8 cellular contexts compared by ENCODE assay signal in genomic region chr9:125238915-125239446, GRCh38. TPM values are rescaled to one million over a fixed set of nuclear protein-coding genes. Genes with fewer than 3 reads are reported as not detected.
DNase-seq lines count a peak whose midpoint lies in the region; TF ChIP-seq lines count a peak whose summit lies in the region.

No MANE protein-coding gene starts in this region.

- 0 out of 2 replicates have a peak overlapping the region, but pooled peaks have one; percentile 66 for H3K4me2 ChIP-seq in OCI-LY3 (ENCODE audit: low read length)

- peaks cover 0 to 4% (median 0%) of the 10 kb centered on the region in 8 donors for H3K9me3 Mint-ChIP-seq in CD4-positive, alpha-beta memory T cell
- no peaks in the 10 kb centered on the region for H3K9me3 Mint-ChIP-seq in neural crest cell

- H3K4me1 Mint-ChIP-seq in CD4-positive, alpha-beta memory T cell = peaks cover 38 to 75% (median 51%) of the 10 kb centered on the region in 4 donors
- H3K4me1 Mint-ChIP-seq in neural crest cell = peaks cover 55% of the 10 kb centered on the region

- TF ChIP-seq CTCF in OCI-LY3 (IDR thresholded peaks at IDR 0.05; ENCODE audit: low read depth, low read length) = no peak
- TF ChIP-seq CTCF in neural crest cell (conservative IDR thresholded peaks at IDR 0.05) = no peak
- no peak for TF ChIP-seq CTCF in GM20000 (IDR thresholded peaks at IDR 0.05; ENCODE audit: extremely low read depth, missing control alignments)

- H2AFZ ChIP-seq in OCI-LY3 (ENCODE audit: low read depth, low read length) = no peak overlapping the region

- no peak overlapping the region for H3K4me3 ChIP-seq in CD4-positive, alpha-beta memory T cell (ENCODE audit: low read length in 2 of 2)
- H3K4me3 ChIP-seq in OCI-LY3 (ENCODE audit: low read length) (no peak overlapping the region), ectodermal cell (ENCODE audit: insufficient read depth, low read depth, low read length) (peak overlapping the region; percentile 66)

- H4K20me1 ChIP-seq in OCI-LY3 (ENCODE audit: insufficient read depth, low read length) = peaks cover 54% of the 10 kb centered on the region

- H3K27me3 ChIP-seq in CD4-positive, alpha-beta memory T cell (ENCODE audit: insufficient read depth, low read length) = no peaks in the 10 kb centered on the region
- H3K27me3 ChIP-seq in OCI-LY3 (ENCODE audit: low read depth, low read length) (no peaks in the 10 kb centered on the region), ectodermal cell (ENCODE audit: control insufficient read depth, insufficient read depth, low read length, poor library complexity, severe bottlenecking) (no peaks in the 10 kb centered on the region)

- peak overlapping the region; percentile 46 to 99 (median 94) for H3K4me3 Mint-ChIP-seq in CD4-positive, alpha-beta memory T cell
- H3K4me3 Mint-ChIP-seq in neural crest cell = peak overlapping the region; percentile 99

- peaks cover 48 to 77% of the 10 kb centered on the region in 2 donors for H3K36me3 Mint-ChIP-seq in CD4-positive, alpha-beta memory T cell
- peaks cover 35% of the 10 kb centered on the region for H3K36me3 Mint-ChIP-seq in neural crest cell (ENCODE audit: low read depth)

- H3K9ac ChIP-seq in OCI-LY3 (ENCODE audit: low read length) = no peak overlapping the region

- no peak for DNase-seq in CD4-positive, alpha-beta memory T cell
- DNase-seq in neural crest cell (ENCODE audit: low read depth, low spot score) (no peak), NCI-H774 (lab: John Stamatoyannopoulos, UW) (no peak), NCI-H146 (lab: John Stamatoyannopoulos, UW) (no peak), GM20000 (ENCODE audit: low spot score) (no peak), NCI-H82 treated with DMSO at 0.1 percent for 48 hours (lab: John Stamatoyannopoulos, UW; ENCODE audit: unreplicated experiment) (no peak)

- peak overlapping the region; percentile 18 to 100 (median 92) for H3K27ac Mint-ChIP-seq in CD4-positive, alpha-beta memory T cell
- no peak overlapping the region for H3K27ac Mint-ChIP-seq in neural crest cell (ENCODE audit: unreplicated experiment)

- H3K9me3 ChIP-seq in CD4-positive, alpha-beta memory T cell (ENCODE audit: control insufficient read depth in 1 of 2, low read length in 2 of 2) = no peaks in the 10 kb centered on the region
- no peaks in the 10 kb centered on the region for H3K9me3 ChIP-seq in OCI-LY3 (ENCODE audit: insufficient read depth, low read length)
- H3K9me3 ChIP-seq in ectodermal cell (ENCODE audit: control insufficient read depth, low read length) = no peaks in the 10 kb centered on the region

- peaks cover 75% of the 10 kb centered on the region for H3K79me2 ChIP-seq in OCI-LY3 (ENCODE audit: low read length)

- CTCF ChIA-PET in CD4-positive, alpha-beta memory T cell (lab: Charles Lee; ENCODE audit: partially characterized antibody) = interaction anchor here (1.5 kb wide), 1 partner anchor 16 kb away, joined by 7 read pairs; no protein-coding TSS in a partner anchor

- peak overlapping the region; percentile 97 for H3K27ac ChIP-seq in CD4-positive, alpha-beta memory T cell (ENCODE audit: low read depth, low read length)
- no peak overlapping the region for H3K27ac ChIP-seq in OCI-LY3 (ENCODE audit: low read length)
- H3K27ac ChIP-seq in ectodermal cell (ENCODE audit: insufficient read depth, low read depth, low read length, poor library complexity, severe bottlenecking) = no peak overlapping the region

- H3K36me3 ChIP-seq in CD4-positive, alpha-beta memory T cell (ENCODE audit: insufficient read depth, low read length) = peaks cover 48% of the 10 kb centered on the region
- H3K36me3 ChIP-seq in OCI-LY3 (replicated peaks; ENCODE audit: low read depth, low read length) (peaks cover 54% of the 10 kb centered on the region), ectodermal cell (ENCODE audit: control insufficient read depth, insufficient read depth, low read length) (peaks cover 37% of the 10 kb centered on the region)

- POLR2A ChIA-PET in CD4-positive, alpha-beta memory T cell (lab: Charles Lee; ENCODE audit: partially characterized antibody) = interaction anchor here (1.2 to 1.4 kb wide), 2 partner anchors 43 to 76 kb away, joined by 3 to 6 read pairs; no protein-coding TSS in a partner anchor

- peaks cover 65% of the 10 kb centered on the region for H3K4me1 ChIP-seq in CD4-positive, alpha-beta memory T cell (ENCODE audit: insufficient read depth, low read length)
- H3K4me1 ChIP-seq in OCI-LY3 (ENCODE audit: low read length) (peaks cover 24% of the 10 kb centered on the region), ectodermal cell (ENCODE audit: control insufficient read depth, insufficient read depth, low read length) (peaks cover 14% of the 10 kb centered on the region)

- 93 to 95% methylated on average over 12 to 14 of the region's 14 CpGs for WGBS in ectodermal cell, 2 experiments

- intact Hi-C loops in CD4-positive, alpha-beta memory T cell (cut with micrococcal nuclease) = no loop called here

- H3K27me3 Mint-ChIP-seq in CD4-positive, alpha-beta memory T cell = peaks cover 0 to 3% of the 10 kb centered on the region in 2 donors
- H3K27me3 Mint-ChIP-seq in neural crest cell (ENCODE audit: low read depth) = peaks cover 4% of the 10 kb centered on the region

RNA-seq across cellular contexts. Expression of gene HSPA5, which starts 2.2 kb away (rescaled TPM):
- 100 to 1,000 TPM; 147 to 154 TPM for total RNA-seq in CD4-positive, alpha-beta memory T cell
- 100 to 1,000 TPM; 194 to 253 TPM for polyA plus RNA-seq in CD4-positive, alpha-beta memory T cell
- 234 TPM for polyA plus RNA-seq in ectodermal cell (2013, experiment 1 of 4)
- polyA plus RNA-seq in ectodermal cell (2013, experiment 2 of 4) = 216 TPM
- polyA plus RNA-seq in ectodermal cell (2013, experiment 3 of 4) = 177 TPM
- polyA plus RNA-seq in ectodermal cell (2013, experiment 4 of 4) = 185 TPM
- total RNA-seq in neural crest cell = 175 and 182 TPM in 2 replicates

RNA-seq across cellular contexts. Expression of gene GAPVD1, which starts 22.6 kb away (rescaled TPM):
- 10 to 100 TPM; 67.8 to 76.4 TPM for total RNA-seq in CD4-positive, alpha-beta memory T cell
- polyA plus RNA-seq in CD4-positive, alpha-beta memory T cell = 10 to 100 TPM; 45.6 to 59.2 TPM
- 29.1 TPM for polyA plus RNA-seq in ectodermal cell (2013, experiment 1 of 4)
- polyA plus RNA-seq in ectodermal cell (2013, experiment 2 of 4) = 30.5 TPM
- polyA plus RNA-seq in ectodermal cell (2013, experiment 3 of 4) = 19.9 TPM
- polyA plus RNA-seq in ectodermal cell (2013, experiment 4 of 4) = 22.9 TPM
- total RNA-seq in neural crest cell = 41.3 and 45.5 TPM in 2 replicates

RNA-seq across cellular contexts. Expression of gene RABEPK, which starts 38.6 kb away (rescaled TPM):
- total RNA-seq in CD4-positive, alpha-beta memory T cell = 10 to 100 TPM; 12.2 to 13.5 TPM
- polyA plus RNA-seq in CD4-positive, alpha-beta memory T cell = 10 to 100 TPM; 35.9 to 43.3 TPM
- polyA plus RNA-seq in ectodermal cell (2013, experiment 1 of 4) = 21.9 TPM
- polyA plus RNA-seq in ectodermal cell (2013, experiment 2 of 4) = 18.2 TPM
- 16.5 TPM for polyA plus RNA-seq in ectodermal cell (2013, experiment 3 of 4)
- polyA plus RNA-seq in ectodermal cell (2013, experiment 4 of 4) = 18.1 TPM
- 26.6 and 27.5 TPM in 2 replicates for total RNA-seq in neural crest cell

RNA-seq across cellular contexts. Expression of gene PPP6C, which starts 49.4 kb away (rescaled TPM):
- total RNA-seq in CD4-positive, alpha-beta memory T cell = 10 to 100 TPM; 49.2 TPM
- 10 to 100 TPM; 62.3 to 66.1 TPM for polyA plus RNA-seq in CD4-positive, alpha-beta memory T cell
- polyA plus RNA-seq in ectodermal cell (2013, experiment 1 of 4) = 41.5 TPM
- 48.4 TPM for polyA plus RNA-seq in ectodermal cell (2013, experiment 2 of 4)
- 28.8 TPM for polyA plus RNA-seq in ectodermal cell (2013, experiment 3 of 4)
- 31.7 TPM for polyA plus RNA-seq in ectodermal cell (2013, experiment 4 of 4)
- 45.3 and 46.2 TPM in 2 replicates for total RNA-seq in neural crest cell
